In the genomic region with DNA sequence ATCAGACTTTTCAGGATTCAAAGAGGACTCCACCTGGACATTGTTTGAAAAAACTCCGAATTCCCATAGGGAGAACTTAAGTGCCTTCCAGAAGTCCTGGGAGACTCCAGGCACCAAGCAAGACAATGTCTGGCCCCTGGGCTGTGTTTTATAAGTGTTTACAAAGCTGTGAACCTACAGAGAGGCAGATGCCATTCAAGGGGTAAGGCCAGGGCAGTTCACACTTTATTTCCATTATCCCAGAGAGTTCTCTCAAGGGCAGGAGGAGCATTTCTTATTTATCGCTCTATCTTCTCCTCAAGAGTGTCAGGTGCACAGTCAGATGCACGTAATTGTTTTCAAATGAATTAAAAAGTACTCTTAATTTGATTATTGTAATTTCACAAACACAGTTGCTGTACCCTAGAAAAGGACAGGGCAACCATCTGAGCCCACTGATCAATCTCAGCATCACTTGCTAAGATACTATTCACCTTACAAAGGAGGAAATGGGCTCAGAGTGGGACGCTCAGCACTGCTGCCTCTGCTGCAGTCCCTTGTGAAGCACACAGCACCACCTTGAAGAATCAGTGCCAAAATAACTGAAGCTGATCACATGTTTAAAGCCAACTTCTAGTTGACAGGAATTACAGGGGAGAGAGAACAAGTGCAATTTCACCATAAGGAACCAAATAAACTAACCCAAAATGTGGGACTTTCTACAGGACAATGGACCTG, we compare ENCODE assay signal across 22 cellular contexts. TPM values are rescaled to one million over a fixed set of nuclear protein-coding genes. Genes with fewer than 3 reads are reported as not detected.
DNase-seq lines count a peak whose midpoint lies in the region; ATAC-seq and TF ChIP-seq lines count a peak whose summit lies in the region.
"Had no signal": no experiment of that assay in that cellular context is flagged by ENCODE, and none has a peak within 500 bp of the region (broad histone marks: within the 10 kb centered on the region; RNA-seq: fewer than 3 reads in every experiment).

No MANE protein-coding gene starts in this region.

- H3K9me3 ChIP-seq in mucosa of descending colon, result no peaks in the 10 kb centered on the region

- ATAC-seq in mucosa of descending colon, result peak; percentile 55
- no peak for ATAC-seq in Right ventricle myocardium superior (ENCODE audit: poor library complexity)

- intact Hi-C loops in mucosa of descending colon (cut with DNase I, micrococcal nuclease) (no loop called here), Right ventricle myocardium superior (cut with DNase I) (no loop called here)

- no peak for TF ChIP-seq CTCF in VCaP (conservative IDR thresholded peaks at IDR 0.05)
- TF ChIP-seq CTCF in mucosa of descending colon (IDR thresholded peaks at IDR 0.05), result no peak

- no peak overlapping the region for H3K4me3 ChIP-seq in mucosa of descending colon
- H3K4me3 ChIP-seq: PC-9 had no signal

- no peaks in the 10 kb centered on the region for H3K36me3 ChIP-seq in mucosa of descending colon (ENCODE audit: low read depth)

- H3K27ac ChIP-seq in VCaP, result peak overlapping the region; percentile 73
- H3K27ac ChIP-seq: PC-9, RWPE1 had no signal

- H3K4me1 ChIP-seq in mucosa of descending colon (ENCODE audit: low read depth), result peaks cover 6% of the 10 kb centered on the region

- DNase-seq in NCI-H1092 treated with DMSO at 0.1 percent for 48 hours (lab: John Stamatoyannopoulos, UW) (peak; percentile 6), NCI-H1092 (lab: John Stamatoyannopoulos, UW) (no peak), DMS79 treated with DMSO at 0.1 percent for 48 hours (lab: John Stamatoyannopoulos, UW) (peak; percentile 25), mucosa of descending colon (peak in 1 of 3 donors; percentile 37), Right ventricle myocardium superior (no peak), islet precursor cell (no peak), 8988T (no peak)
- DNase-seq: CD4-positive, alpha-beta T cell; DND-41; GDM1; Kasumi-1; MM.1S; NCI-H1105; NCI-H1694 treated with DMSO at 0.1 percent for 48 hours; NCI-H2227 treated with DMSO at 0.1 percent for 48 hours; NCI-H82; PC-9 had no signal

RNA-seq across cellular contexts. Expression of gene RASSF10, which starts 35.0 kb away (rescaled TPM):
- total RNA-seq in mucosa of descending colon (under 1 TPM; 0.57 to 0.67 (median 0.63) TPM), Right ventricle myocardium superior (0.22 TPM)
- total RNA-seq: A172; B cell; CD4-positive, alpha-beta T cell; T-helper 1 cell treated with Interleukin-12 subunit alpha and Interleukin-12 subunit beta and Interleukin-4 antibody, amounts not matched to agents 30 ng/mL and 1 ng/mL, for 36 hours had no signal

Comparison
In these comparisons a context has a peak if more than half of its experiments do, and no peak if none do; other contexts are left out.
1. DNase-seq: peak in NCI-H1092 treated with DMSO at 0.1 percent for 48 hours (single experiment) and DMS79 treated with DMSO at 0.1 percent for 48 hours (single experiment); none in NCI-H1092 (single experiment), Right ventricle myocardium superior (single experiment), islet precursor cell (single experiment) and 8988T (single experiment).